Comparison of ENCODE assay signal across 13 cellular contexts in the genomic region with DNA sequence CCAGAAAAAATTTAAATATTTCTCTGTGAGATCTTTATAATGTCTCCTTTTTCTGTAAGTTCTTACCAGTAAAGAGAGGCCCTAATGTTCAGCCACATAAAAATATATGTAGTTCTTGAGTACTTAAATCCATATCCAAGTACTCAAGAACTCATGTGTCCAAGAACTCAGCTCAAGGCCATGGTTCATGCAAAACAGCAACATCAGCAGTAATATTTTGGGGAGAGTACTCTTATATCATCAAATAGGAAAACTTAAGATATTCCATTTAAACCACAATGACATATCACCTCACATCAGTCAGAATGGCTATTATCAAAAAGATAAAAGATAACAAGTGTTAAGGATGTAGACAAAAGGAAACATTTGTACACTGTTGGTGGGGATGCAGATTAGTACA. TPM values are rescaled to one million over a fixed set of nuclear protein-coding genes. Genes with fewer than 3 reads are reported as not detected.
DNase-seq lines count a peak whose midpoint lies in the region; ATAC-seq and TF ChIP-seq lines count a peak whose summit lies in the region.
"Had no signal": no experiment of that assay in that cellular context is flagged by ENCODE, and none has a peak within 500 bp of the region (broad histone marks: within the 10 kb centered on the region; RNA-seq: fewer than 3 reads in every experiment).

No MANE protein-coding gene starts in this region.

- H3K27me3 Mint-ChIP-seq in activated naive CD4-positive, alpha-beta T cell treated with anti-CD3 and anti-CD28 coated beads, Interleukin-2, amount 10 ng/mL, durations not matched to agents 7 days and 5 days: peaks cover 53% of the 10 kb centered on the region
- peaks cover 4% of the 10 kb centered on the region for H3K27me3 Mint-ChIP-seq in IgD-negative memory B cell
- H3K27me3 Mint-ChIP-seq in memory B cell: no peaks in the 10 kb centered on the region

- H3K4me1 ChIP-seq in MM.1S (ENCODE audit: low read length): no peaks in the 10 kb centered on the region
- H3K4me1 ChIP-seq: Caco-2, HAP-1 had no signal

- H3K4me3 Mint-ChIP-seq in activated naive CD4-positive, alpha-beta T cell treated with anti-CD3 and anti-CD28 coated beads, Interleukin-2, amount 10 ng/mL, durations not matched to agents 7 days and 5 days: no peak overlapping the region
- H3K4me3 Mint-ChIP-seq in IgD-negative memory B cell: peak overlapping the region in 3 of 4 donors; percentile 29 to 94 (median 42)
- H3K4me3 Mint-ChIP-seq in memory B cell: no peak overlapping the region
- H3K4me3 Mint-ChIP-seq: CD8-positive, alpha-beta memory T cell had no signal

- no peak for ATAC-seq in memory B cell (ENCODE audit: low read depth)

- H3K9ac ChIP-seq in MM.1S (ENCODE audit: low read length): no peak overlapping the region

- H4K20me1 ChIP-seq in MM.1S (ENCODE audit: insufficient read depth, low read length): no peaks in the 10 kb centered on the region

- H3K27me3 ChIP-seq in MM.1S (replicated peaks; ENCODE audit: insufficient read depth, low read length): no peaks in the 10 kb centered on the region

- H3K27ac ChIP-seq in MM.1S (ENCODE audit: low read length): no peak overlapping the region

- no peaks in the 10 kb centered on the region for H3F3A ChIP-seq in MM.1S (ENCODE audit: insufficient read depth, low read length)

- no peaks in the 10 kb centered on the region for H3K79me2 ChIP-seq in MM.1S (ENCODE audit: low read length)

- no peak for DNase-seq in activated naive CD4-positive, alpha-beta T cell treated with anti-CD3 and anti-CD28 coated beads, Interleukin-2, amount 10 ng/mL, durations not matched to agents 7 days and 5 days
- no peak for DNase-seq in activated naive CD4-positive, alpha-beta T cell treated with anti-CD3 and anti-CD28 coated beads, Interleukin-2, amount 50 U/mL, for 16 hours
- no peak for DNase-seq in memory B cell (ENCODE audit: low spot score in 2 of 2)
- no peak for DNase-seq in midbrain (lab: John Stamatoyannopoulos, UW)
- DNase-seq in stimulated activated CD4-positive, alpha-beta T cell treated with anti-CD3 and anti-CD28 coated beads, Interleukin-4, amount 100 ng/mL, for 24 hours: no peak
- no peak for DNase-seq in MM.1S
- DNase-seq: Caco-2; CD8-positive, alpha-beta memory T cell; DMS53; GF-D8 had no signal

- CTCF ChIA-PET in activated naive CD4-positive, alpha-beta T cell treated with anti-CD3 and anti-CD28 coated beads, Interleukin-2, amount 10 ng/mL, durations not matched to agents 7 days and 5 days (lab: Charles Lee): no interaction called here

- no peaks in the 10 kb centered on the region for H3K36me3 ChIP-seq in MM.1S (replicated peaks; ENCODE audit: insufficient read depth, low read length)
- H3K36me3 ChIP-seq: HAP-1 had no signal

- H3K4me3 ChIP-seq in MM.1S (ENCODE audit: low read length): no peak overlapping the region
- H3K4me3 ChIP-seq: HAP-1 had no signal

- peaks cover 43% of the 10 kb centered on the region for H3K4me1 Mint-ChIP-seq in activated naive CD4-positive, alpha-beta T cell treated with anti-CD3 and anti-CD28 coated beads, Interleukin-2, amount 10 ng/mL, durations not matched to agents 7 days and 5 days
- H3K4me1 Mint-ChIP-seq in IgD-negative memory B cell (peaks cover 19 to 47% (median 38%) of the 10 kb centered on the region in 3 donors), memory B cell (peaks cover 33% of the 10 kb centered on the region)

- H3K4me2 ChIP-seq in MM.1S (ENCODE audit: low read depth, low read length): no peak overlapping the region

- no peaks in the 10 kb centered on the region for H3K9me3 ChIP-seq in MM.1S (replicated peaks; ENCODE audit: insufficient read depth, low read length)
- H3K9me3 ChIP-seq: Caco-2, HAP-1 had no signal

- H3K36me3 Mint-ChIP-seq in activated naive CD4-positive, alpha-beta T cell treated with anti-CD3 and anti-CD28 coated beads, Interleukin-2, amount 10 ng/mL, durations not matched to agents 7 days and 5 days: peaks cover 15% of the 10 kb centered on the region
- H3K36me3 Mint-ChIP-seq in IgD-negative memory B cell (peaks cover 9% of the 10 kb centered on the region), memory B cell (peaks cover 13% of the 10 kb centered on the region)

- H3K9me3 Mint-ChIP-seq in activated naive CD4-positive, alpha-beta T cell treated with anti-CD3 and anti-CD28 coated beads, Interleukin-2, amount 10 ng/mL, durations not matched to agents 7 days and 5 days: peaks cover 23% of the 10 kb centered on the region
- H3K9me3 Mint-ChIP-seq in IgD-negative memory B cell (peaks cover 0 to 9% (median 0%) of the 10 kb centered on the region in 3 donors), memory B cell (peaks cover 2% of the 10 kb centered on the region)

- no peak overlapping the region for H2AFZ ChIP-seq in MM.1S (ENCODE audit: low read length)

- no peaks in the 10 kb centered on the region for H3K9me2 ChIP-seq in MM.1S (replicated peaks; ENCODE audit: insufficient read depth, low read length)

- TF ChIP-seq CTCF in MM.1S (IDR thresholded peaks at IDR 0.05; ENCODE audit: low read length): no peak

- peak overlapping the region; percentile 34 for H3K27ac Mint-ChIP-seq in activated naive CD4-positive, alpha-beta T cell treated with anti-CD3 and anti-CD28 coated beads, Interleukin-2, amount 10 ng/mL, durations not matched to agents 7 days and 5 days
- H3K27ac Mint-ChIP-seq in IgD-negative memory B cell (peak overlapping the region; percentile 94 to 99 (median 98)), memory B cell (peak overlapping the region; percentile 99)

RNA-seq across cellular contexts. Expression of a gene that starts 3.4 kb away (rescaled TPM):
- 155 TPM for polyA plus RNA-seq in IgD-negative memory B cell
- polyA plus RNA-seq: BJ had no signal

RNA-seq across cellular contexts. Expression of a gene that starts 32.7 kb away (rescaled TPM):
- polyA plus RNA-seq in IgD-negative memory B cell: 377 TPM
- polyA plus RNA-seq: BJ had no signal

Comparison
In these comparisons a context has a peak if more than half of its experiments do, and no peak if none do; other contexts are left out.
1. H3K27ac Mint-ChIP-seq: peak in every context shown above with its lines; median percentile 99 in memory B cell; 98 in IgD-negative memory B cell; 34 in activated naive CD4-positive, alpha-beta T cell treated with anti-CD3 and anti-CD28 coated beads, Interleukin-2, amount 10 ng/mL, durations not matched to agents 7 days and 5 days.
2. H3K4me3 Mint-ChIP-seq: peak in IgD-negative memory B cell (3 of 4); none in activated naive CD4-positive, alpha-beta T cell treated with anti-CD3 and anti-CD28 coated beads, Interleukin-2, amount 10 ng/mL, durations not matched to agents 7 days and 5 days (single experiment) and memory B cell (single experiment).